Comparison of ENCODE assay signal across 8 cellular contexts in genomic region chr9:109244179-109245132, GRCh38.
DNase-seq lines count a peak whose midpoint lies in the region; ATAC-seq, FAIRE-seq and TF ChIP-seq lines count a peak whose summit lies in the region.

No MANE protein-coding gene starts in this region.

- TF ChIP-seq CTCF in D721Med (IDR thresholded peaks at IDR 0.05; ENCODE audit: insufficient read depth, missing control alignments) (peak; percentile 78), KMS-11 (conservative IDR thresholded peaks at IDR 0.05; ENCODE audit: low read depth, low read length) (peak; percentile 90), parathyroid adenoma (IDR thresholded peaks at IDR 0.05) (peak; percentile 78), upper lobe of left lung (IDR thresholded peaks at IDR 0.05) (peak; percentile 68 to 94 (median 86))

- ATAC-seq in GM21515 (IDR thresholded peaks at IDR 0.05; ENCODE audit: unreplicated experiment) = peak; percentile 91
- peak; percentile 83 to 92 for ATAC-seq in upper lobe of left lung (ENCODE audit: low FRiP score in 2 of 2)

- H3K4me3 ChIP-seq in KMS-11 (IDR thresholded peaks at IDR 0.05; ENCODE audit: insufficient read depth, low read depth, low read length) = no peak overlapping the region
- no peak overlapping the region for H3K4me3 ChIP-seq in parathyroid adenoma (ENCODE audit: low read depth, low read length)
- H3K4me3 ChIP-seq in upper lobe of left lung = no peak overlapping the region

- H3K27ac ChIP-seq in KMS-11 (no peak overlapping the region), parathyroid adenoma (no peak overlapping the region), upper lobe of left lung (no peak overlapping the region)

- 24 to 26% methylated on average over 8 to 9 of the region's 9 CpGs for WGBS in upper lobe of left lung, 2 donors

- DNase-seq in D721Med (ENCODE audit: insufficient read length, low spot score) (peak; percentile 40), RPMI8226 (peak; percentile 57), germinal center (ENCODE audit: low spot score) (peak; percentile 69), upper lobe of left lung (peak in 1 of 2 donors; percentile 67)
- peak; percentile 38 for DNase-seq in activated effector memory CD4-positive, alpha-beta T cell treated with Interleukin-2 at 50 U/mL for 16 hours

- H3K36me3 ChIP-seq in KMS-11 (ENCODE audit: insufficient read depth) (no peaks in the 10 kb centered on the region), parathyroid adenoma (ENCODE audit: control insufficient read depth, insufficient read depth, low read length) (no peaks in the 10 kb centered on the region), upper lobe of left lung (no peaks in the 10 kb centered on the region)

- FAIRE-seq in D721Med (lab: Jason Lieb, UNC) = no peak

- TF ChIP-seq POLR2A in upper lobe of left lung (IDR thresholded peaks at IDR 0.05) = no peak

- H3K9me3 ChIP-seq in parathyroid adenoma (ENCODE audit: control insufficient read depth, low read length) (no peaks in the 10 kb centered on the region), upper lobe of left lung (no peaks in the 10 kb centered on the region)

- no peak overlapping the region for H2AFZ ChIP-seq in KMS-11 (ENCODE audit: low read depth)
- no peak overlapping the region for H2AFZ ChIP-seq in parathyroid adenoma

- no peak overlapping the region for H3K4me2 ChIP-seq in KMS-11
- H3K4me2 ChIP-seq in parathyroid adenoma (ENCODE audit: low read length) = no peak overlapping the region

- H3K9ac ChIP-seq in KMS-11 = no peak overlapping the region
- H3K9ac ChIP-seq in parathyroid adenoma = no peak overlapping the region

- H3K4me1 ChIP-seq in KMS-11 (ENCODE audit: low read depth, poor library complexity, severe bottlenecking) (no peaks in the 10 kb centered on the region), parathyroid adenoma (peaks cover 3% of the 10 kb centered on the region), upper lobe of left lung (no peaks in the 10 kb centered on the region)

- H4K20me1 ChIP-seq in KMS-11 (ENCODE audit: insufficient read depth) = no peaks in the 10 kb centered on the region

- TF ChIP-seq EP300 in upper lobe of left lung (IDR thresholded peaks at IDR 0.05) = no peak

- H3K79me2 ChIP-seq in KMS-11 (ENCODE audit: insufficient read depth, low read depth) (no peaks in the 10 kb centered on the region), parathyroid adenoma (no peaks in the 10 kb centered on the region)

- H3K27me3 ChIP-seq in KMS-11 (ENCODE audit: insufficient read depth, low read depth) (no peaks in the 10 kb centered on the region), parathyroid adenoma (ENCODE audit: control insufficient read depth, insufficient read depth, low read length) (no peaks in the 10 kb centered on the region), upper lobe of left lung (no peaks in the 10 kb centered on the region)
